Comparison of ENCODE assay signal across 18 cellular contexts in the genomic region with DNA sequence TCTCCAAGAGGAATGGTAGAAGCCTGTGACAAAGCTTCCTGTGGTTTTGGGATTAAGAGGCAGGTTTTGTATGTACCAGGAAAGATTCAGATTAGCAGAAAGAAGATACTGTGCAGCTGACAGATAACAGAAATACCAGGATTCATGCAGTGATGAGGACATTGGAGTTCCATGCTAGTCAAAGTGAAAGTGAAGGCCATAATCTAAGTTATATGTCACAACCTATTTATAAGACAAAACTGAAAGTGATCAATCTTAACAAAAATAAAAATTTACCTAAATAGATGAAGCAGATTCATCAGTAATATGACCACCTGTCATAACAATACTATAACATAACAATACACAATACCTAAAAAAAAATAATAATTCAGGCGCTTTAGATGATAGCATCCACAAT.
DNase-seq lines count a peak whose midpoint lies in the region; ATAC-seq and TF ChIP-seq lines count a peak whose summit lies in the region.
"Had no signal": no experiment of that assay in that cellular context is flagged by ENCODE, and none has a peak within 500 bp of the region (broad histone marks: within the 10 kb centered on the region; RNA-seq: fewer than 3 reads in every experiment).

No MANE protein-coding gene starts in this region.

- no peaks in the 10 kb centered on the region for H3K4me1 ChIP-seq in mucosa of descending colon (ENCODE audit: low read depth)
- no peaks in the 10 kb centered on the region for H3K4me1 ChIP-seq in left ventricle myocardium inferior
- H3K4me1 ChIP-seq: prostate gland, spleen had no signal

- no peak overlapping the region for H3K4me3 ChIP-seq in mucosa of descending colon
- H3K4me3 ChIP-seq in left ventricle myocardium inferior = no peak overlapping the region
- H3K4me3 ChIP-seq: HAP-1, prostate gland, spleen had no signal

- H3K4me3 Mint-ChIP-seq in memory B cell = no peak overlapping the region
- H3K4me3 Mint-ChIP-seq: activated CD4-positive, alpha-beta memory T cell treated with anti-CD3 and anti-CD28 coated beads, Interleukin-2, amount 10 ng/mL, durations not matched to agents 7 days and 5 days; effector memory CD8-positive, alpha-beta T cell; stimulated activated naive CD8-positive, alpha-beta T cell treated with anti-CD3 and anti-CD28 coated beads, Interleukin-15, amount 100 ng/mL, for 72 hours had no signal

- intact Hi-C loops in head of caudate nucleus (cut with DNase I) (no loop called here), mucosa of descending colon (cut with DNase I, micrococcal nuclease) (no loop called here), left ventricle myocardium inferior (cut with micrococcal nuclease) (no loop called here)

- peaks cover 4% of the 10 kb centered on the region for H3K4me1 Mint-ChIP-seq in memory B cell
- H3K4me1 Mint-ChIP-seq: activated CD4-positive, alpha-beta memory T cell treated with anti-CD3 and anti-CD28 coated beads, Interleukin-2, amount 10 ng/mL, durations not matched to agents 7 days and 5 days; stimulated activated naive CD8-positive, alpha-beta T cell treated with anti-CD3 and anti-CD28 coated beads, Interleukin-15, amount 100 ng/mL, for 72 hours had no signal

- H3K27ac ChIP-seq in left ventricle myocardium inferior (replicated peaks) = no peak overlapping the region
- H3K27ac ChIP-seq: prostate gland, spleen had no signal

- no peaks in the 10 kb centered on the region for H3K36me3 Mint-ChIP-seq in memory B cell

- no peaks in the 10 kb centered on the region for H3K9me3 ChIP-seq in mucosa of descending colon
- no peaks in the 10 kb centered on the region for H3K9me3 ChIP-seq in left ventricle myocardium inferior (replicated peaks)
- H3K9me3 ChIP-seq: HAP-1, prostate gland had no signal

- TF ChIP-seq CTCF in mucosa of descending colon (IDR thresholded peaks at IDR 0.05) (no peak), left ventricle myocardium inferior (IDR thresholded peaks at IDR 0.05; ENCODE audit: borderline replicate concordance) (no peak)

- no peaks in the 10 kb centered on the region for H3K27me3 ChIP-seq in left ventricle myocardium inferior (ENCODE audit: low read depth)
- H3K27me3 ChIP-seq: spleen had no signal

- peak overlapping the region; percentile 22 for H3K27ac Mint-ChIP-seq in memory B cell
- H3K27ac Mint-ChIP-seq: activated CD4-positive, alpha-beta memory T cell treated with anti-CD3 and anti-CD28 coated beads, Interleukin-2, amount 10 ng/mL, durations not matched to agents 7 days and 5 days; effector memory CD8-positive, alpha-beta T cell; stimulated activated naive CD8-positive, alpha-beta T cell treated with anti-CD3 and anti-CD28 coated beads, Interleukin-15, amount 100 ng/mL, for 72 hours had no signal

- ATAC-seq in GM19043 (IDR thresholded peaks at IDR 0.05; ENCODE audit: low read depth, unreplicated experiment) = peak; percentile 53
- peak; percentile 70 for ATAC-seq in GM21737 (IDR thresholded peaks at IDR 0.05; ENCODE audit: unreplicated experiment)
- peak; percentile 51 for ATAC-seq in HG03135 (IDR thresholded peaks at IDR 0.05; ENCODE audit: unreplicated experiment)
- peak; percentile 66 for ATAC-seq in memory B cell (ENCODE audit: low read depth)
- ATAC-seq in mucosa of descending colon = no peak
- ATAC-seq: effector memory CD8-positive, alpha-beta T cell; left lobe of liver; stimulated activated naive CD8-positive, alpha-beta T cell treated with anti-CD3 and anti-CD28 coated beads, Interleukin-15, amount 100 ng/mL, for 72 hours had no signal

- H3K9me3 Mint-ChIP-seq in memory B cell = no peaks in the 10 kb centered on the region
- H3K9me3 Mint-ChIP-seq: activated CD4-positive, alpha-beta memory T cell treated with anti-CD3 and anti-CD28 coated beads, Interleukin-2, amount 10 ng/mL, durations not matched to agents 7 days and 5 days had no signal

- no peaks in the 10 kb centered on the region for H3K27me3 Mint-ChIP-seq in memory B cell
- H3K27me3 Mint-ChIP-seq: activated CD4-positive, alpha-beta memory T cell treated with anti-CD3 and anti-CD28 coated beads, Interleukin-2, amount 10 ng/mL, durations not matched to agents 7 days and 5 days; effector memory CD8-positive, alpha-beta T cell; stimulated activated naive CD8-positive, alpha-beta T cell treated with anti-CD3 and anti-CD28 coated beads, Interleukin-15, amount 100 ng/mL, for 72 hours had no signal

- DNase-seq in memory B cell (ENCODE audit: low spot score in 2 of 2) (no peak), head of caudate nucleus (no peak), mucosa of descending colon (no peak), left ventricle myocardium inferior (no peak), NCI-H187 treated with DMSO at 0.1 percent for 48 hours (lab: John Stamatoyannopoulos, UW) (no peak)
- DNase-seq: activated CD4-positive, alpha-beta memory T cell treated with anti-CD3 and anti-CD28 coated beads, Interleukin-2, amount 10 ng/mL, durations not matched to agents 7 days and 5 days; central memory CD4-positive, alpha-beta T cell; effector memory CD8-positive, alpha-beta T cell; NCI-H1417; NCI-H446; spleen; stimulated activated naive CD8-positive, alpha-beta T cell treated with anti-CD3 and anti-CD28 coated beads, Interleukin-15, amount 100 ng/mL, for 72 hours had no signal

- no peaks in the 10 kb centered on the region for H3K36me3 ChIP-seq in mucosa of descending colon (ENCODE audit: low read depth)
- H3K36me3 ChIP-seq in left ventricle myocardium inferior = no peaks in the 10 kb centered on the region
- H3K36me3 ChIP-seq: HAP-1, prostate gland, spleen had no signal
